1 cellular context compared by ENCODE assay signal in the genomic region with DNA sequence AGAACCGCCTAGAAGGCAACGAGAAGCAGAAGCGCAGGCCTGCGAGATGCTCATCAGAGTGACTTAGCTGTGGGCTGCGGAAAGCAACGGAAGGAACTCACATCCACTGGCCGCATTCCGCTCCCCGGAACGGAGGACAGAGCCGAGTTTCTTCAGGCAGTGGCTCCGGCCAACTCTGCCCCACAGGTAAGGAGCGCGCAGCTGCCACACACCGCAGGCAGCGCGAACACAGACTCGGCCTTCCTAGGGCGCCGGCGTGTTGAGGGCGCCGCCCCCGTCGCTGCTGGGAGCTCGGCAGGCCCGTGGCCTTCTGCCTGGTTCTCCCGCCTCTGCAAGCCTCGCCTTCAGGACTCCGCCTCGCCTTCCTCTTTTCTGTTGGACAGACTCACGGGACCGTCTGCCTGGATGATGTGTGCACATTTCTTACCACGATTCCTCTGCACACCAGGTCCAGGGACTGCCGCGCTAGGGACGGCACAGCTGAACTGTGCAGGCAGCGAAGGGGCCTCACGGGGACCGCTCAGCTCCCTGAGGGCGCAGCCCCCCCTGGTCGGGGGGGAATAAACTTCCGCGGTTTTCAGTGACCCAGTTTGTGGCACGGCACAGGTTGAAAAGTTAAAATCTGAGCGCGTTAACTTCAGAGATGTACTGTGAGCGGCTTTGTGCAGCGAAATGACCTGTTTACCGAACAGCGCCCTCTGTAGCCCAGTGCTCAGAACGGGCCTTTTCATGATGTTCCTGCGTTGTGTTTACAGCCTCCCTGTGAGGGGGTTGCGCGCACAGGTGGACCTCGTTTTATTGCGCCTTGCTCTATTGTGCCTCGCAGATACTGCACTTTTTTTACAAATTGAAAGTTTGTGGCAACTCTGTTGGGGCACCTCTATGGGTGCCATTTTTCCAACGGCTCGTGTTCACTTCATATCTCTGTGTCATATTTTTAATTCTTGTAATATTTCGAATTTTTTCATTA.
TF ChIP-seq lines count a peak whose summit lies in the region.

No MANE protein-coding gene starts in this region.

TF ChIP-seq in HepG2, 621 proteins besides CTCF, POLR2A, EP300 and RAD21 (continued from another document):
- TF ChIP-seq, protein P1, sequence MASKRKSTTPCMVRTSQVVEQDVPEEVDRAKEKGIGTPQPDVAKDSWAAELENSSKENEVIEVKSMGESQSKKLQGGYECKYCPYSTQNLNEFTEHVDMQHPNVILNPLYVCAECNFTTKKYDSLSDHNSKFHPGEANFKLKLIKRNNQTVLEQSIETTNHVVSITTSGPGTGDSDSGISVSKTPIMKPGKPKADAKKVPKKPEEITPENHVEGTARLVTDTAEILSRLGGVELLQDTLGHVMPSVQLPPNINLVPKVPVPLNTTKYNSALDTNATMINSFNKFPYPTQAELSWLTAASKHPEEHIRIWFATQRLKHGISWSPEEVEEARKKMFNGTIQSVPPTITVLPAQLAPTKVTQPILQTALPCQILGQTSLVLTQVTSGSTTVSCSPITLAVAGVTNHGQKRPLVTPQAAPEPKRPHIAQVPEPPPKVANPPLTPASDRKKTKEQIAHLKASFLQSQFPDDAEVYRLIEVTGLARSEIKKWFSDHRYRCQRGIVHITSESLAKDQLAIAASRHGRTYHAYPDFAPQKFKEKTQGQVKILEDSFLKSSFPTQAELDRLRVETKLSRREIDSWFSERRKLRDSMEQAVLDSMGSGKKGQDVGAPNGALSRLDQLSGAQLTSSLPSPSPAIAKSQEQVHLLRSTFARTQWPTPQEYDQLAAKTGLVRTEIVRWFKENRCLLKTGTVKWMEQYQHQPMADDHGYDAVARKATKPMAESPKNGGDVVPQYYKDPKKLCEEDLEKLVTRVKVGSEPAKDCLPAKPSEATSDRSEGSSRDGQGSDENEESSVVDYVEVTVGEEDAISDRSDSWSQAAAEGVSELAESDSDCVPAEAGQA (IDR thresholded peaks at IDR 0.05; ENCODE audit: low read depth), result no peak
- TF ChIP-seq, protein P1 (CRISPR knock-in tag; IDR thresholded peaks at IDR 0.05; ENCODE audit: borderline replicate concordance), result no peak
- peak; percentile 27 for TF ChIP-seq AGO2 (optimal IDR thresholded peaks at IDR 0.05; ENCODE audit: low read depth, low read length)
- TF ChIP-seq, protein P2, sequence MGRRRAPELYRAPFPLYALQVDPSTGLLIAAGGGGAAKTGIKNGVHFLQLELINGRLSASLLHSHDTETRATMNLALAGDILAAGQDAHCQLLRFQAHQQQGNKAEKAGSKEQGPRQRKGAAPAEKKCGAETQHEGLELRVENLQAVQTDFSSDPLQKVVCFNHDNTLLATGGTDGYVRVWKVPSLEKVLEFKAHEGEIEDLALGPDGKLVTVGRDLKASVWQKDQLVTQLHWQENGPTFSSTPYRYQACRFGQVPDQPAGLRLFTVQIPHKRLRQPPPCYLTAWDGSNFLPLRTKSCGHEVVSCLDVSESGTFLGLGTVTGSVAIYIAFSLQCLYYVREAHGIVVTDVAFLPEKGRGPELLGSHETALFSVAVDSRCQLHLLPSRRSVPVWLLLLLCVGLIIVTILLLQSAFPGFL (CRISPR knock-in tag; IDR thresholded peaks at IDR 0.05), result 0 out of 2 replicates have a peak, but pooled peaks have one; percentile 30
- no peak for TF ChIP-seq ZNF33A (CRISPR knock-in tag; IDR thresholded peaks at IDR 0.05; ENCODE audit: borderline replicate concordance)
- no peak for TF ChIP-seq SIX4 (CRISPR knock-in tag; IDR thresholded peaks at IDR 0.05)
- TF ChIP-seq ZNF354B (CRISPR knock-in tag; IDR thresholded peaks at IDR 0.05), result no peak
- TF ChIP-seq ZNF768 (CRISPR knock-in tag; IDR thresholded peaks at IDR 0.05), result peak; percentile 47; the same call in 1 of the 2 replicates
- no peak; the same call in 1 of the 2 replicates for TF ChIP-seq TOPORS (CRISPR knock-in tag; IDR thresholded peaks at IDR 0.05)
- 0 out of 2 replicates have a peak, but pooled peaks have one; percentile 30 for TF ChIP-seq ZNF749 (CRISPR knock-in tag; IDR thresholded peaks at IDR 0.05; ENCODE audit: borderline replicate concordance)
- no peak for TF ChIP-seq ZNF512B (CRISPR knock-in tag; IDR thresholded peaks at IDR 0.05; ENCODE audit: borderline replicate concordance)
- peak; percentile 19; the same call in 1 of the 2 replicates for TF ChIP-seq ELF3 (CRISPR knock-in tag; IDR thresholded peaks at IDR 0.05)
- TF ChIP-seq ZNF83 (CRISPR knock-in tag; IDR thresholded peaks at IDR 0.05; ENCODE audit: borderline replicate concordance), result no peak
- TF ChIP-seq FOXA3 (CRISPR knock-in tag; IDR thresholded peaks at IDR 0.05), result peak; percentile 84
- TF ChIP-seq MAFG (CRISPR knock-in tag; IDR thresholded peaks at IDR 0.05), result 0 out of 2 replicates have a peak, but pooled peaks have one; percentile 50
- TF ChIP-seq ZNF451 (CRISPR knock-in tag; IDR thresholded peaks at IDR 0.05), result peak; percentile 80; the same call in 1 of the 2 replicates
- TF ChIP-seq PPARG (CRISPR knock-in tag; conservative IDR thresholded peaks at IDR 0.05), result 0 out of 2 replicates have a peak, but pooled peaks have one; percentile 39
- TF ChIP-seq ZNF512 (CRISPR knock-in tag; IDR thresholded peaks at IDR 0.05), result no peak
- TF ChIP-seq, protein P3, sequence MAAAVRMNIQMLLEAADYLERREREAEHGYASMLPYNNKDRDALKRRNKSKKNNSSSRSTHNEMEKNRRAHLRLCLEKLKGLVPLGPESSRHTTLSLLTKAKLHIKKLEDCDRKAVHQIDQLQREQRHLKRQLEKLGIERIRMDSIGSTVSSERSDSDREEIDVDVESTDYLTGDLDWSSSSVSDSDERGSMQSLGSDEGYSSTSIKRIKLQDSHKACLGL (CRISPR knock-in tag; IDR thresholded peaks at IDR 0.05), result peak; percentile 66; the same call in 1 of the 2 replicates
- TF ChIP-seq ELF4 (CRISPR knock-in tag; IDR thresholded peaks at IDR 0.05; ENCODE audit: borderline replicate concordance), result no peak
- peak; percentile 57; the same call in 1 of the 2 replicates for TF ChIP-seq ZNF878 (CRISPR knock-in tag; IDR thresholded peaks at IDR 0.05)
- TF ChIP-seq GZF1 (CRISPR knock-in tag; IDR thresholded peaks at IDR 0.05), result no peak
- TF ChIP-seq ZNF446 (CRISPR knock-in tag; IDR thresholded peaks at IDR 0.05), result no peak
- TF ChIP-seq ZNF383 (CRISPR knock-in tag; IDR thresholded peaks at IDR 0.05; ENCODE audit: borderline replicate concordance), result no peak
- no peak for TF ChIP-seq ATF1 (CRISPR knock-in tag; IDR thresholded peaks at IDR 0.05)
- no peak for TF ChIP-seq ZNF282 (IDR thresholded peaks at IDR 0.05; ENCODE audit: partially characterized antibody)
- TF ChIP-seq ZNF562 (CRISPR knock-in tag; IDR thresholded peaks at IDR 0.05; ENCODE audit: borderline replicate concordance), result no peak
